Comparison of ENCODE assay signal across 20 cellular contexts in genomic region chr1:216173315-216173714, GRCh38.
DNase-seq lines count a peak whose midpoint lies in the region; ATAC-seq and TF ChIP-seq lines count a peak whose summit lies in the region.
"Had no signal": no experiment of that assay in that cellular context is flagged by ENCODE, and none has a peak within 500 bp of the region (broad histone marks: within the 10 kb centered on the region; RNA-seq: fewer than 3 reads in every experiment).

No MANE protein-coding gene starts in this region.

- POLR2A ChIA-PET in IMR-90 (lab: Charles Lee; ENCODE audit: unreplicated experiment), result no interaction called here

- no peak for TF ChIP-seq POLR2A in IMR-90 (IDR thresholded peaks at IDR 0.05; ENCODE audit: low read depth, low read length)

- no peaks in the 10 kb centered on the region for H3K9me3 Mint-ChIP-seq in chondrocyte (ENCODE audit: low read depth)

- H3K4me1 ChIP-seq in IMR-90 (ENCODE audit: control insufficient read depth, insufficient read depth, low read length), result peaks cover 4% of the 10 kb centered on the region
- H3K4me1 ChIP-seq in hepatocyte (ENCODE audit: insufficient read depth), result no peaks in the 10 kb centered on the region
- H3K4me1 ChIP-seq: BE2C had no signal

- no peak overlapping the region for H2BK120ac ChIP-seq in IMR-90 (ENCODE audit: low read depth, low read length)

- H3K18ac ChIP-seq in IMR-90 (ENCODE audit: low read depth, low read length), result no peak overlapping the region

- H3K4me3 Mint-ChIP-seq in chondrocyte (ENCODE audit: unreplicated experiment), result no peak overlapping the region
- H3K4me3 Mint-ChIP-seq: CD14-positive monocyte; CD8-positive, alpha-beta memory T cell had no signal

- peaks cover 3% of the 10 kb centered on the region for H3K4me1 Mint-ChIP-seq in chondrocyte (ENCODE audit: low read depth)
- H3K4me1 Mint-ChIP-seq: CD14-positive monocyte; CD8-positive, alpha-beta memory T cell had no signal

- H4K20me1 ChIP-seq in IMR-90 (ENCODE audit: insufficient read depth, low read length), result no peaks in the 10 kb centered on the region
- no peaks in the 10 kb centered on the region for H4K20me1 ChIP-seq in hepatocyte (ENCODE audit: insufficient read depth, poor library complexity, severe bottlenecking)

- H3K36me3 ChIP-seq in IMR-90 (ENCODE audit: control insufficient read depth, insufficient read depth, low read length), result no peaks in the 10 kb centered on the region
- H3K36me3 ChIP-seq in hepatocyte (replicated peaks; ENCODE audit: insufficient read depth, low read depth), result no peaks in the 10 kb centered on the region
- H3K36me3 ChIP-seq: BE2C had no signal

- no peaks in the 10 kb centered on the region for H3K9me1 ChIP-seq in IMR-90 (ENCODE audit: insufficient read depth, low read length)

- H3K4ac ChIP-seq in IMR-90 (ENCODE audit: low read depth, low read length), result no peak overlapping the region

- no peak overlapping the region for H4K91ac ChIP-seq in IMR-90 (ENCODE audit: insufficient read depth, low read depth, low read length)

- H2AFZ ChIP-seq in IMR-90 (replicated peaks; ENCODE audit: low read length, poor library complexity), result no peak overlapping the region
- H2AFZ ChIP-seq in hepatocyte, result no peak overlapping the region

- no peak overlapping the region for H3K4me3 ChIP-seq in IMR-90 (ENCODE audit: insufficient read depth, low read depth, low read length)
- H3K4me3 ChIP-seq in hepatocyte, result no peak overlapping the region

- no peak overlapping the region for H3K14ac ChIP-seq in IMR-90 (replicated peaks; ENCODE audit: low read depth, low read length)

- H3K27ac Mint-ChIP-seq in chondrocyte (ENCODE audit: unreplicated experiment), result no peak overlapping the region
- H3K27ac Mint-ChIP-seq: CD14-positive monocyte; CD8-positive, alpha-beta memory T cell had no signal

- ATAC-seq in IMR-90 (ENCODE audit: low read depth), result peak; percentile 81
- ATAC-seq in sciatic nerve, result peak; percentile 50
- ATAC-seq: Panc1 had no signal

- H3K9me2 ChIP-seq in hepatocyte (replicated peaks; ENCODE audit: insufficient read depth), result no peaks in the 10 kb centered on the region

- no peak overlapping the region for H2BK5ac ChIP-seq in IMR-90 (ENCODE audit: low read depth, low read length, poor library complexity, severe bottlenecking)

- H2BK20ac ChIP-seq in IMR-90 (ENCODE audit: low read depth, low read length), result no peak overlapping the region

- no peaks in the 10 kb centered on the region for H3K79me2 ChIP-seq in hepatocyte

- H3K79me1 ChIP-seq in IMR-90 (ENCODE audit: low read depth in 1 of 2, low read length in 2 of 2), result no peaks in the 10 kb centered on the region

- TF ChIP-seq RAD21 in IMR-90 (IDR thresholded peaks at IDR 0.05; ENCODE audit: low read length), result no peak

- intact Hi-C loops in IMR-90 (cut with micrococcal nuclease) (no loop called here), sciatic nerve (cut with DNase I) (no loop called here)

- TF ChIP-seq CTCF in IMR-90 (conservative IDR thresholded peaks at IDR 0.05; ENCODE audit: low read depth, low read length), result no peak
- no peak for TF ChIP-seq CTCF in hepatocyte (IDR thresholded peaks at IDR 0.05; ENCODE audit: poor library complexity)
- TF ChIP-seq CTCF in chondrocyte (IDR thresholded peaks at IDR 0.05), result no peak
- TF ChIP-seq CTCF in GM20000 (IDR thresholded peaks at IDR 0.05; ENCODE audit: extremely low read depth, missing control alignments), result no peak

- dilution Hi-C loops in IMR-90 (cut with HindIII; ENCODE audit: low sequenced_read_pairs, unreplicated experiment), result no loop called here

- no peaks in the 10 kb centered on the region for H3K36me3 Mint-ChIP-seq in chondrocyte (ENCODE audit: low read depth)
- H3K36me3 Mint-ChIP-seq: CD14-positive monocyte; CD8-positive, alpha-beta memory T cell had no signal

- H3K9ac ChIP-seq in IMR-90 (ENCODE audit: low read depth, low read length), result no peak overlapping the region

- H3K4me2 ChIP-seq in IMR-90 (ENCODE audit: low read depth, low read length) (peak overlapping the region; percentile 71; the same call in 1 of the 2 replicates), hepatocyte (peak overlapping the region; percentile 5)

- no peak overlapping the region for H4K5ac ChIP-seq in IMR-90 (ENCODE audit: low read depth, low read length)

- no peak overlapping the region for H2AK9ac ChIP-seq in IMR-90 (replicated peaks; ENCODE audit: low read depth, low read length, poor library complexity)

- H3K56ac ChIP-seq in IMR-90 (ENCODE audit: extremely low read depth, insufficient read depth, low read length), result no peak overlapping the region

- no peak overlapping the region for H3K27ac ChIP-seq in IMR-90 (ENCODE audit: insufficient read depth, low read length)
- H3K27ac ChIP-seq in hepatocyte, result no peak overlapping the region
- H3K27ac ChIP-seq: HL-60, RWPE1 had no signal

- no peaks in the 10 kb centered on the region for H3K9me3 ChIP-seq in IMR-90 (ENCODE audit: control insufficient read depth, insufficient read depth, low read length)
- H3K9me3 ChIP-seq in hepatocyte (ENCODE audit: low read depth), result no peaks in the 10 kb centered on the region
- H3K9me3 ChIP-seq: BE2C had no signal

- WGBS in IMR-90 (ENCODE audit: extremely low coverage in 2 of 2, insufficient read length in 1 of 2), 2 experiments, result no CpG with 5 or more reads among the region's 3 CpGs
- WGBS in hepatocyte (ENCODE audit: low lambda C conversion rate, missing lambda C conversion rate), result 47% methylated on average over 3 of the region's 3 CpGs

- peaks cover 7% of the 10 kb centered on the region for H3K27me3 Mint-ChIP-seq in chondrocyte (ENCODE audit: low read depth)
- H3K27me3 Mint-ChIP-seq: CD8-positive, alpha-beta memory T cell had no signal

- peak; percentile 81 for DNase-seq in DMS 273 treated with DMSO at 0.1 percent for 48 hours (lab: John Stamatoyannopoulos, UW)
- DNase-seq in IMR-90, result peak; percentile 52
- no peak for DNase-seq in hepatocyte (ENCODE audit: low spot score)
- DNase-seq in sciatic nerve (ENCODE audit: low spot score), result no peak
- DNase-seq in AG08395 (ENCODE audit: low spot score), result no peak
- DNase-seq in chondrocyte (ENCODE audit: low spot score), result no peak
- no peak for DNase-seq in GM20000 (ENCODE audit: low spot score)
- DNase-seq: BE2C; CD8-positive, alpha-beta memory T cell; HCEC 1CT; NCI-H1092 treated with DMSO at 0.1 percent for 48 hours; NCI-H1436; NCI-H187; NCI-H526 treated with DMSO at 0.1 percent for 48 hours; SHP77 treated with DMSO at 0.1 percent for 48 hours; T-helper 1 cell had no signal

- H3K27me3 ChIP-seq in IMR-90 (ENCODE audit: control insufficient read depth, insufficient read depth, low read length) (no peaks in the 10 kb centered on the region), hepatocyte (no peaks in the 10 kb centered on the region)
- H3K27me3 ChIP-seq: BE2C had no signal

- peak overlapping the region in 1 of 2 experiments; percentile 41; a peak in 1 of 4 replicates for H4K8ac ChIP-seq in IMR-90 (ENCODE audit: low read depth in 2 of 2, low read length in 2 of 2)

- no peak overlapping the region for H3K23ac ChIP-seq in IMR-90 (ENCODE audit: low read depth, low read length)

- CTCF ChIA-PET in IMR-90 (lab: Yijun Ruan, JAX), result interaction anchor here (0.9 to 1.3 kb wide), 4 partner anchors 11 to 465 kb away, joined by 3 to 5 read pairs (median 3); no protein-coding TSS in a partner anchor

- no peak overlapping the region for H2BK15ac ChIP-seq in IMR-90 (ENCODE audit: low read depth, low read length)

- in situ Hi-C loops in IMR-90 (cut with MboI; ENCODE audit: low sequenced_read_pairs), result no loop called here

- BruUV-seq in IMR-90 (replicated peaks; lab: Mats Ljungman, UMichigan), result no TSS peak

- no peak overlapping the region for H2AK5ac ChIP-seq in IMR-90 (ENCODE audit: low read depth, low read length)

TF ChIP-seq in IMR-90, 13 proteins besides CTCF, POLR2A, EP300 and RAD21:
- TF ChIP-seq CHD1 (IDR thresholded peaks at IDR 0.05; ENCODE audit: low read depth, low read length), result no peak
- no peak for TF ChIP-seq MXI1 (IDR thresholded peaks at IDR 0.05; ENCODE audit: borderline replicate concordance, low read depth, low read length)
- TF ChIP-seq USF2 (IDR thresholded peaks at IDR 0.05; ENCODE audit: low read depth, low read length), result no peak
- no peak for TF ChIP-seq RFX5 (IDR thresholded peaks at IDR 0.05; ENCODE audit: low read depth, low read length)
- no peak for TF ChIP-seq MAZ (IDR thresholded peaks at IDR 0.05; ENCODE audit: borderline replicate concordance, low read depth, low read length)
- no peak for TF ChIP-seq CEBPB (IDR thresholded peaks at IDR 0.05; ENCODE audit: low read depth, low read length)
- TF ChIP-seq NFE2L2 (IDR thresholded peaks at IDR 0.05; ENCODE audit: low read depth, low read length), result no peak
- TF ChIP-seq BHLHE40 (IDR thresholded peaks at IDR 0.05; ENCODE audit: low read depth, low read length), result no peak
- TF ChIP-seq FOS (IDR thresholded peaks at IDR 0.05; ENCODE audit: low read depth, low read length), result no peak
- TF ChIP-seq ELK1 (IDR thresholded peaks at IDR 0.05; ENCODE audit: borderline replicate concordance, low read depth, low read length), result no peak
- no peak for TF ChIP-seq SMC3 (IDR thresholded peaks at IDR 0.05; ENCODE audit: low read depth, low read length)

Comparison
In these comparisons a context has a peak if more than half of its experiments do, and no peak if none do; other contexts are left out.
1. DNase-seq: peak in DMS 273 treated with DMSO at 0.1 percent for 48 hours (single experiment) and IMR-90 (single experiment); none in hepatocyte (single experiment), sciatic nerve (single experiment), AG08395 (single experiment), chondrocyte (single experiment) and GM20000 (single experiment).